In genomic region chr5:1002271-1002546, GRCh38 we compare ENCODE assay signal across 26 cellular contexts. TPM values are rescaled to one million over a fixed set of nuclear protein-coding genes. Genes with fewer than 3 reads are reported as not detected.
"Had no signal": no experiment of that assay in that cellular context is flagged by ENCODE, and none has a peak within 500 bp of the region (broad histone marks: within the 10 kb centered on the region; RNA-seq: fewer than 3 reads in every experiment).

No MANE protein-coding gene starts in this region.

- H3K36me3 ChIP-seq: breast epithelium, gastroesophageal sphincter, neutrophil, ovary, right lobe of liver, uterus, WERI-Rb-1 had no signal

- H3K36me3 Mint-ChIP-seq: activated naive CD4-positive, alpha-beta T cell treated with anti-CD3 and anti-CD28 coated beads, Interleukin-2, amount 50 U/mL, for 24 hours; naive thymus-derived CD4-positive, alpha-beta T cell had no signal

- H3K4me3 ChIP-seq: breast epithelium, gastroesophageal sphincter, ovary, right lobe of liver, testis, uterus had no signal

- H3K27ac ChIP-seq: breast epithelium, gastroesophageal sphincter, neutrophil, ovary, right lobe of liver, testis, uterus, WERI-Rb-1 had no signal

- H3K9me3 ChIP-seq: breast epithelium, gastroesophageal sphincter, neutrophil, ovary, right lobe of liver, testis, uterus had no signal

- H3K27ac Mint-ChIP-seq: activated CD4-positive, alpha-beta memory T cell treated with anti-CD3 and anti-CD28 coated beads, Interleukin-2, amount 10 ng/mL, durations not matched to agents 7 days and 5 days; activated CD4-positive, alpha-beta T cell treated with anti-CD3 and anti-CD28 coated beads, Interleukin-2, amount 10 ng/mL, durations not matched to agents 7 days and 5 days; activated naive CD4-positive, alpha-beta T cell treated with anti-CD3 and anti-CD28 coated beads, Interleukin-2, amount 50 U/mL, for 24 hours; activated naive CD8-positive, alpha-beta T cell treated with anti-CD3 and anti-CD28 coated beads, Interleukin-2, amount 50 U/mL, for 24 hours; activated T-cell treated with anti-CD3 and anti-CD28 coated beads, Interleukin-2, amount 50 U/mL, for 24 hours; naive thymus-derived CD4-positive, alpha-beta T cell; progenitor cell of endocrine pancreas had no signal

- H3K9me3 Mint-ChIP-seq: activated CD4-positive, alpha-beta memory T cell treated with anti-CD3 and anti-CD28 coated beads, Interleukin-2, amount 10 ng/mL, durations not matched to agents 7 days and 5 days; activated CD4-positive, alpha-beta T cell treated with anti-CD3 and anti-CD28 coated beads, Interleukin-2, amount 10 ng/mL, durations not matched to agents 7 days and 5 days; activated naive CD4-positive, alpha-beta T cell treated with anti-CD3 and anti-CD28 coated beads, Interleukin-2, amount 50 U/mL, for 24 hours; activated naive CD8-positive, alpha-beta T cell treated with anti-CD3 and anti-CD28 coated beads, Interleukin-2, amount 50 U/mL, for 24 hours; activated T-cell treated with anti-CD3 and anti-CD28 coated beads, Interleukin-2, amount 50 U/mL, for 24 hours; naive thymus-derived CD4-positive, alpha-beta T cell had no signal

- H3K4me3 Mint-ChIP-seq: activated CD4-positive, alpha-beta memory T cell treated with anti-CD3 and anti-CD28 coated beads, Interleukin-2, amount 10 ng/mL, durations not matched to agents 7 days and 5 days; activated CD4-positive, alpha-beta T cell treated with anti-CD3 and anti-CD28 coated beads, Interleukin-2, amount 10 ng/mL, durations not matched to agents 7 days and 5 days; activated naive CD4-positive, alpha-beta T cell treated with anti-CD3 and anti-CD28 coated beads, Interleukin-2, amount 50 U/mL, for 24 hours; activated naive CD8-positive, alpha-beta T cell treated with anti-CD3 and anti-CD28 coated beads, Interleukin-2, amount 50 U/mL, for 24 hours; activated T-cell treated with anti-CD3 and anti-CD28 coated beads, Interleukin-2, amount 50 U/mL, for 24 hours had no signal

- ATAC-seq: activated naive CD8-positive, alpha-beta T cell treated with anti-CD3 and anti-CD28 coated beads, Interleukin-2, amount 50 U/mL, for 24 hours; gastroesophageal sphincter; left colon; naive thymus-derived CD4-positive, alpha-beta T cell; right lobe of liver; stimulated activated naive CD8-positive, alpha-beta T cell treated with anti-CD3 and anti-CD28 coated beads, Interleukin-15, Interleukin-2, amounts not matched to agents 100 U/mL and 50 U/mL, for 24 hours had no signal

- H3K4me1 ChIP-seq: uterus had no signal

- DNase-seq: activated CD4-positive, alpha-beta memory T cell treated with anti-CD3 and anti-CD28 coated beads, Interleukin-2, amount 10 ng/mL, durations not matched to agents 7 days and 5 days; activated CD4-positive, alpha-beta T cell treated with anti-CD3 and anti-CD28 coated beads, Interleukin-2, amount 10 ng/mL, durations not matched to agents 7 days and 5 days; activated naive CD8-positive, alpha-beta T cell treated with anti-CD3 and anti-CD28 coated beads, Interleukin-2, amount 50 U/mL, for 24 hours; amygdala; central memory CD4-positive, alpha-beta T cell; hippocampal formation; mammary epithelial cell; midbrain; stimulated activated CD4-positive, alpha-beta T cell treated with anti-CD3 and anti-CD28 coated beads, Interleukin-4, amount 100 ng/mL, for 1 hour; stimulated activated naive CD8-positive, alpha-beta T cell treated with anti-CD3 and anti-CD28 coated beads, Interleukin-15, Interleukin-2, amounts not matched to agents 100 U/mL and 50 U/mL, for 24 hours; T-helper 9 cell; trophoblast cell had no signal

RNA-seq across cellular contexts. Expression of gene NKD2, which starts 6.4 kb away (rescaled TPM):
- total RNA-seq: endothelial cell of umbilical vein had no signal
